In genomic region chr6:112245511-112246203, GRCh38 we compare ENCODE assay signal across 14 cellular contexts. TPM values are rescaled to one million over a fixed set of nuclear protein-coding genes. Genes with fewer than 3 reads are reported as not detected.
DNase-seq lines count a peak whose midpoint lies in the region; ATAC-seq, FAIRE-seq and TF ChIP-seq lines count a peak whose summit lies in the region.
"Had no signal": no experiment of that assay in that cellular context is flagged by ENCODE, and none has a peak within 500 bp of the region (broad histone marks: within the 10 kb centered on the region; RNA-seq: fewer than 3 reads in every experiment).

No MANE protein-coding gene starts in this region.

- intact Hi-C loops in endothelial cell of umbilical vein (cut with micrococcal nuclease) = no loop called here

- no TSS peak for BruUV-seq in endothelial cell of umbilical vein (replicated peaks; lab: Mats Ljungman, UMichigan)

- POLR2A ChIA-PET in endothelial cell of umbilical vein (lab: Charles Lee) = no interaction called here

- H2AFZ ChIP-seq in endothelial cell of umbilical vein (ENCODE audit: low read depth, low read length) = no peak overlapping the region

- peak overlapping the region; percentile 29 for H3K27ac ChIP-seq in endothelial cell of umbilical vein (ENCODE audit: insufficient read depth, low read depth, low read length)
- H3K27ac ChIP-seq in upper lobe of left lung = peak overlapping the region; percentile 33 to 82 (median 50)

- ATAC-seq in upper lobe of left lung (ENCODE audit: low FRiP score in 2 of 2) (peak in 1 of 2 donors; percentile 32), GM18870 (IDR thresholded peaks at IDR 0.05; ENCODE audit: unreplicated experiment) (no peak)
- ATAC-seq in activated CD4-positive, CD25-positive, alpha-beta regulatory T cell treated with anti-CD3 and anti-CD28 coated beads, Interleukin-2, amount 50 U/mL, for 24 hours = no peak
- ATAC-seq: activated CD8-positive, alpha-beta memory T cell treated with anti-CD3 and anti-CD28 coated beads, Interleukin-2, amount 10 ng/mL, durations not matched to agents 7 days and 5 days had no signal

- no peak for TF ChIP-seq EP300 in upper lobe of left lung (IDR thresholded peaks at IDR 0.05)

- no peaks in the 10 kb centered on the region for H3K9me3 ChIP-seq in endothelial cell of umbilical vein (replicated peaks; ENCODE audit: control insufficient read depth, insufficient read depth, low read length)
- no peaks in the 10 kb centered on the region for H3K9me3 ChIP-seq in upper lobe of left lung

- no peak overlapping the region for H3K9ac ChIP-seq in endothelial cell of umbilical vein (replicated peaks; ENCODE audit: extremely low read depth, insufficient read depth, low read length)

- H3K27me3 ChIP-seq in endothelial cell of umbilical vein (ENCODE audit: control insufficient read depth in 2 of 2, insufficient read depth in 2 of 2, low read length in 2 of 2) (no peaks in the 10 kb centered on the region), upper lobe of left lung (no peaks in the 10 kb centered on the region)

- H3K4me3 ChIP-seq in endothelial cell of umbilical vein (replicated peaks in 1 of 3; ENCODE audit: insufficient read depth in 1 of 3, low read depth in 1 of 3, low read length in 3 of 3) (no peak overlapping the region), upper lobe of left lung (no peak overlapping the region)

- TF ChIP-seq POLR2A in endothelial cell of umbilical vein (IDR thresholded peaks at IDR 0.05; ENCODE audit: low read depth, low read length) = no peak
- no peak for TF ChIP-seq POLR2A in upper lobe of left lung (IDR thresholded peaks at IDR 0.05)

- FAIRE-seq in endothelial cell of umbilical vein (lab: Jason Lieb, UNC) = no peak

- WGBS in upper lobe of left lung, 2 donors = 75 to 80% methylated on average over 5 of the region's 5 CpGs

- TF ChIP-seq CTCF in endothelial cell of umbilical vein (IDR thresholded peaks at IDR 0.05; ENCODE audit: extremely low read depth in 1 of 2, insufficient read depth in 1 of 2, low read depth in 1 of 2, low read length in 2 of 2) = no peak
- no peak for TF ChIP-seq CTCF in upper lobe of left lung (IDR thresholded peaks at IDR 0.05)

- H3K79me2 ChIP-seq in endothelial cell of umbilical vein (ENCODE audit: control insufficient read depth, insufficient read depth, low read length) = peaks cover 97% of the 10 kb centered on the region

- H3K4me1 ChIP-seq in endothelial cell of umbilical vein (ENCODE audit: control insufficient read depth, extremely low read depth, insufficient read depth, low read length) (peaks cover 88% of the 10 kb centered on the region), upper lobe of left lung (peaks cover 7 to 24% (median 15%) of the 10 kb centered on the region in 4 donors)

- H4K20me1 ChIP-seq in endothelial cell of umbilical vein (replicated peaks; ENCODE audit: control insufficient read depth, extremely low read depth, insufficient read depth, low read length) = no peaks in the 10 kb centered on the region

- H3K36me3 ChIP-seq in endothelial cell of umbilical vein (ENCODE audit: control insufficient read depth in 2 of 2, extremely low read depth in 1 of 2, insufficient read depth in 2 of 2, low read length in 2 of 2) (peaks cover 20 to 34% of the 10 kb centered on the region in 2 experiments), upper lobe of left lung (no peaks in the 10 kb centered on the region)

- peak; percentile 70 for DNase-seq in NCI-H526 treated with DMSO at 0.1 percent for 48 hours (lab: John Stamatoyannopoulos, UW)
- peak; percentile 14 for DNase-seq in endothelial cell of umbilical vein (ENCODE audit: low read depth, low spot score)
- DNase-seq in myocyte (ENCODE audit: low read depth) = peak; percentile 74
- DNase-seq in upper lobe of left lung = no peak
- DNase-seq in DMS53 (lab: John Stamatoyannopoulos, UW) = no peak
- DNase-seq: activated CD8-positive, alpha-beta memory T cell treated with anti-CD3 and anti-CD28 coated beads, Interleukin-2, amount 10 ng/mL, durations not matched to agents 7 days and 5 days; activated naive CD8-positive, alpha-beta T cell treated with anti-CD3 and anti-CD28 coated beads, Interleukin-2, amount 10 ng/mL, durations not matched to agents 7 days and 5 days; DMS153; KG1; NCI-H2081; nephron progenitor cell; T-helper 9 cell had no signal

- CTCF ChIA-PET in endothelial cell of umbilical vein (lab: Charles Lee) = interaction anchor here (1.0 to 3.7 kb wide), 4 partner anchors 8 to 66 kb away, joined by 3 to 19 read pairs (median 4); no protein-coding TSS in a partner anchor

- H3K9me1 ChIP-seq in endothelial cell of umbilical vein (replicated peaks; ENCODE audit: control insufficient read depth, extremely low read depth, insufficient read depth, low read length) = peaks cover 2% of the 10 kb centered on the region

- no peak overlapping the region for H3K4me2 ChIP-seq in endothelial cell of umbilical vein (ENCODE audit: insufficient read depth, low read length)

- dilution Hi-C loops in endothelial cell of umbilical vein (cut with MboI; ENCODE audit: extremely low pct_ligation_motif_present, low sequenced_read_pairs) = no loop called here

TF ChIP-seq in endothelial cell of umbilical vein, 7 proteins besides CTCF, POLR2A, EP300 and RAD21:
- TF ChIP-seq JUN (IDR thresholded peaks at IDR 0.05; ENCODE audit: borderline replicate concordance, insufficient read depth, insufficient read length, low read depth) = no peak
- no peak for TF ChIP-seq EZH2 (IDR thresholded peaks at IDR 0.05; ENCODE audit: borderline replicate concordance, low read depth, low read length, severe bottlenecking)
- TF ChIP-seq FOS (IDR thresholded peaks at IDR 0.05; ENCODE audit: borderline replicate concordance, insufficient read depth, low read length) = no peak
- TF ChIP-seq GATA2 (IDR thresholded peaks at IDR 0.05; ENCODE audit: insufficient read depth, insufficient read length, low read depth, low read length) = no peak
- no peak for TF ChIP-seq MAX (IDR thresholded peaks at IDR 0.05; ENCODE audit: insufficient read depth, insufficient read length)
- TF ChIP-seq MYC (IDR thresholded peaks at IDR 0.05; ENCODE audit: low read depth, low read length) = no peak
- no peak for TF ChIP-seq POLR2AphosphoS5 (IDR thresholded peaks at IDR 0.05; ENCODE audit: insufficient read depth, low read depth, low read length)

RNA-seq across cellular contexts. Expression of gene LAMA4, which starts 8.7 kb away (rescaled TPM):
- total RNA-seq in endothelial cell of umbilical vein (629 TPM in 2 replicates), myocyte (65.7 and 66.2 TPM in 2 replicates), upper lobe of left lung (100 to 1,000 TPM in 2 of 6 donors, 10 to 100 TPM in 4; 29.5 to 119 (median 58.9) TPM)
- 370 and 384 TPM in 2 replicates for polyA plus RNA-seq in endothelial cell of umbilical vein
- polyA plus RNA-seq in endothelial cell of umbilical vein (2011; cell fraction: cytosol; rRNA removed) = 215 and 257 TPM in 2 replicates
- polyA plus RNA-seq in endothelial cell of umbilical vein (2011; cell fraction: nucleus; rRNA removed) = 1,231 and 1,345 TPM in 2 replicates
- 367 and 381 TPM in 2 replicates for polyA plus RNA-seq in endothelial cell of umbilical vein (2012)
- polyA minus RNA-seq in endothelial cell of umbilical vein = 1,043 and 1,135 TPM in 2 replicates
- polyA minus RNA-seq in endothelial cell of umbilical vein (2011; cell fraction: cytosol; rRNA and poly(A)+ RNA removed) = not detected
- 1,955 and 2,229 TPM in 2 replicates for polyA minus RNA-seq in endothelial cell of umbilical vein (2011; cell fraction: nucleus; rRNA and poly(A)+ RNA removed)
- polyA plus RNA-seq in myocyte (2012) = 2.5 TPM
- total RNA-seq: activated CD8-positive, alpha-beta memory T cell treated with anti-CD3 and anti-CD28 coated beads, Interleukin-2, amount 10 ng/mL, durations not matched to agents 7 days and 5 days; activated naive CD8-positive, alpha-beta T cell treated with anti-CD3 and anti-CD28 coated beads, Interleukin-2, amount 10 ng/mL, durations not matched to agents 7 days and 5 days had no signal

Comparison
In these comparisons a context has a peak if more than half of its experiments do, and no peak if none do; other contexts are left out.
1. DNase-seq: peak in NCI-H526 treated with DMSO at 0.1 percent for 48 hours (single experiment), endothelial cell of umbilical vein (single experiment) and myocyte (single experiment); none in upper lobe of left lung (0 of 2) and DMS53 (single experiment).